ENCODE assay signal across 8 cellular contexts in genomic region chr6:22164236-22164635, GRCh38.
"Had no signal": no experiment of that assay in that cellular context is flagged by ENCODE, and none has a peak within 500 bp of the region (broad histone marks: within the 10 kb centered on the region; RNA-seq: fewer than 3 reads in every experiment).

No MANE protein-coding gene starts in this region.

- H3K4me2 ChIP-seq: GM23338 had no signal

- H3K27ac Mint-ChIP-seq: GM23338, H9 had no signal

- ATAC-seq: GM23338, K562 had no signal

- H3K4me3 Mint-ChIP-seq: GM23338, H9 had no signal

- DNase-seq: H9, HCEC 1CT, IMR-90 had no signal

- H3K4me1 Mint-ChIP-seq: GM23338, H9 had no signal

- H3K4me3 ChIP-seq: GM23338, K562 had no signal

- H2AFZ ChIP-seq: GM23338 had no signal

- FAIRE-seq: H1, H54, HTR-8/SVneo, K562 had no signal
